In genomic region chr1:205593532-205593931, GRCh38 we compare ENCODE assay signal across 1 cellular context.
TF ChIP-seq lines count a peak whose summit lies in the region.

No MANE protein-coding gene starts in this region.

TF ChIP-seq in GM12878, 131 proteins besides CTCF, POLR2A, EP300 and RAD21 (continues in another document):
- TF ChIP-seq ZBED1 (IDR thresholded peaks at IDR 0.05; ENCODE audit: borderline replicate concordance) = no peak
- TF ChIP-seq NFXL1 (IDR thresholded peaks at IDR 0.05; ENCODE audit: borderline replicate concordance) = no peak
- TF ChIP-seq, protein P1, sequence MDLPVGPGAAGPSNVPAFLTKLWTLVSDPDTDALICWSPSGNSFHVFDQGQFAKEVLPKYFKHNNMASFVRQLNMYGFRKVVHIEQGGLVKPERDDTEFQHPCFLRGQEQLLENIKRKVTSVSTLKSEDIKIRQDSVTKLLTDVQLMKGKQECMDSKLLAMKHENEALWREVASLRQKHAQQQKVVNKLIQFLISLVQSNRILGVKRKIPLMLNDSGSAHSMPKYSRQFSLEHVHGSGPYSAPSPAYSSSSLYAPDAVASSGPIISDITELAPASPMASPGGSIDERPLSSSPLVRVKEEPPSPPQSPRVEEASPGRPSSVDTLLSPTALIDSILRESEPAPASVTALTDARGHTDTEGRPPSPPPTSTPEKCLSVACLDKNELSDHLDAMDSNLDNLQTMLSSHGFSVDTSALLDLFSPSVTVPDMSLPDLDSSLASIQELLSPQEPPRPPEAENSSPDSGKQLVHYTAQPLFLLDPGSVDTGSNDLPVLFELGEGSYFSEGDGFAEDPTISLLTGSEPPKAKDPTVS (IDR thresholded peaks at IDR 0.05; ENCODE audit: low read depth, low read length) = no peak
- TF ChIP-seq, protein P2, sequence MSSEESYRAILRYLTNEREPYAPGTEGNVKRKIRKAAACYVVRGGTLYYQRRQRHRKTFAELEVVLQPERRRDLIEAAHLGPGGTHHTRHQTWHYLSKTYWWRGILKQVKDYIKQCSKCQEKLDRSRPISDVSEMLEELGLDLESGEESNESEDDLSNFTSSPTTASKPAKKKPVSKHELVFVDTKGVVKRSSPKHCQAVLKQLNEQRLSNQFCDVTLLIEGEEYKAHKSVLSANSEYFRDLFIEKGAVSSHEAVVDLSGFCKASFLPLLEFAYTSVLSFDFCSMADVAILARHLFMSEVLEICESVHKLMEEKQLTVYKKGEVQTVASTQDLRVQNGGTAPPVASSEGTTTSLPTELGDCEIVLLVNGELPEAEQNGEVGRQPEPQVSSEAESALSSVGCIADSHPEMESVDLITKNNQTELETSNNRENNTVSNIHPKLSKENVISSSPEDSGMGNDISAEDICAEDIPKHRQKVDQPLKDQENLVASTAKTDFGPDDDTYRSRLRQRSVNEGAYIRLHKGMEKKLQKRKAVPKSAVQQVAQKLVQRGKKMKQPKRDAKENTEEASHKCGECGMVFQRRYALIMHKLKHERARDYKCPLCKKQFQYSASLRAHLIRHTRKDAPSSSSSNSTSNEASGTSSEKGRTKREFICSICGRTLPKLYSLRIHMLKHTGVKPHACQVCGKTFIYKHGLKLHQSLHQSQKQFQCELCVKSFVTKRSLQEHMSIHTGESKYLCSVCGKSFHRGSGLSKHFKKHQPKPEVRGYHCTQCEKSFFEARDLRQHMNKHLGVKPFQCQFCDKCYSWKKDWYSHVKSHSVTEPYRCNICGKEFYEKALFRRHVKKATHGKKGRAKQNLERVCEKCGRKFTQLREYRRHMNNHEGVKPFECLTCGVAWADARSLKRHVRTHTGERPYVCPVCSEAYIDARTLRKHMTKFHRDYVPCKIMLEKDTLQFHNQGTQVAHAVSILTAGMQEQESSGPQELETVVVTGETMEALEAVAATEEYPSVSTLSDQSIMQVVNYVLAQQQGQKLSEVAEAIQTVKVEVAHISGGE (CRISPR knock-in tag; IDR thresholded peaks at IDR 0.05) = no peak
- no peak for TF ChIP-seq SMAD1 (IDR thresholded peaks at IDR 0.05; ENCODE audit: low read depth, partially characterized antibody)
- 0 out of 2 replicates have a peak, but pooled peaks have one; percentile 8 for TF ChIP-seq ZNF687 (IDR thresholded peaks at IDR 0.05)
- TF ChIP-seq SP1 (IDR thresholded peaks at IDR 0.05; ENCODE audit: low read depth, low read length) = no peak
- TF ChIP-seq RUNX3 (IDR thresholded peaks at IDR 0.05; ENCODE audit: low read length) = peak; percentile 79
- peak; percentile 58; the same call in 1 of the 2 replicates for TF ChIP-seq RELB (IDR thresholded peaks at IDR 0.05; ENCODE audit: low read depth)
- TF ChIP-seq ZNF217 (IDR thresholded peaks at IDR 0.05) = 0 out of 2 replicates have a peak, but pooled peaks have one; percentile 23
- TF ChIP-seq ZNF384 (IDR thresholded peaks at IDR 0.05; ENCODE audit: borderline replicate concordance, low read depth, low read length) = peak; percentile 10; the same call in 1 of the 2 replicates
- TF ChIP-seq GABPA (IDR thresholded peaks at IDR 0.05; ENCODE audit: low read depth) = no peak
- no peak for TF ChIP-seq HDGF (IDR thresholded peaks at IDR 0.05)
- 0 out of 2 replicates have a peak, but pooled peaks have one; percentile 21 for TF ChIP-seq NBN (IDR thresholded peaks at IDR 0.05)
- no peak for TF ChIP-seq MTA3 (IDR thresholded peaks at IDR 0.05; ENCODE audit: borderline replicate concordance, low read length)
- TF ChIP-seq SUZ12 (IDR thresholded peaks at IDR 0.05; ENCODE audit: unreplicated experiment) = no peak
- no peak for TF ChIP-seq GATAD2B (conservative IDR thresholded peaks at IDR 0.05; ENCODE audit: low read depth)
- peak; percentile 64 for TF ChIP-seq SKIL (IDR thresholded peaks at IDR 0.05; ENCODE audit: low read depth, poor library complexity, severe bottlenecking)
- peak; percentile 55; the same call in 1 of the 2 replicates for TF ChIP-seq NFIC (IDR thresholded peaks at IDR 0.05; ENCODE audit: low read depth, low read length)
- TF ChIP-seq ZBTB4 (CRISPR knock-in tag; IDR thresholded peaks at IDR 0.05) = no peak
- TF ChIP-seq CREB1 (IDR thresholded peaks at IDR 0.05; ENCODE audit: low read depth) = no peak
- no peak for TF ChIP-seq CBFB (IDR thresholded peaks at IDR 0.05; ENCODE audit: low read depth)
- TF ChIP-seq PAX8 (IDR thresholded peaks at IDR 0.05) = 0 out of 2 replicates have a peak, but pooled peaks have one; percentile 42
- TF ChIP-seq EED (IDR thresholded peaks at IDR 0.05; ENCODE audit: low read depth) = 0 out of 2 replicates have a peak, but pooled peaks have one; percentile 6
- no peak for TF ChIP-seq BMI1 (IDR thresholded peaks at IDR 0.05; ENCODE audit: borderline replicate concordance)
- TF ChIP-seq SUPT20H (IDR thresholded peaks at IDR 0.05; ENCODE audit: borderline replicate concordance, control insufficient read depth, low read depth, low read length) = no peak
- no peak for TF ChIP-seq BHLHE40 (IDR thresholded peaks at IDR 0.05; ENCODE audit: borderline replicate concordance in 1 of 2, low read depth in 2 of 2, low read length in 1 of 2)
- no peak for TF ChIP-seq MXI1 (IDR thresholded peaks at IDR 0.05; ENCODE audit: low read depth, low read length)
- no peak for TF ChIP-seq CEBPB (IDR thresholded peaks at IDR 0.05; ENCODE audit: borderline replicate concordance in 1 of 2, low read depth in 2 of 2, low read length in 2 of 2)
- TF ChIP-seq TBL1XR1 (IDR thresholded peaks at IDR 0.05; ENCODE audit: low read depth, low read length) = no peak
- no peak for TF ChIP-seq HDAC6 (IDR thresholded peaks at IDR 0.05; ENCODE audit: unreplicated experiment)
- TF ChIP-seq MAX (IDR thresholded peaks at IDR 0.05; ENCODE audit: low read depth, low read length) = no peak
- TF ChIP-seq, protein P3, sequence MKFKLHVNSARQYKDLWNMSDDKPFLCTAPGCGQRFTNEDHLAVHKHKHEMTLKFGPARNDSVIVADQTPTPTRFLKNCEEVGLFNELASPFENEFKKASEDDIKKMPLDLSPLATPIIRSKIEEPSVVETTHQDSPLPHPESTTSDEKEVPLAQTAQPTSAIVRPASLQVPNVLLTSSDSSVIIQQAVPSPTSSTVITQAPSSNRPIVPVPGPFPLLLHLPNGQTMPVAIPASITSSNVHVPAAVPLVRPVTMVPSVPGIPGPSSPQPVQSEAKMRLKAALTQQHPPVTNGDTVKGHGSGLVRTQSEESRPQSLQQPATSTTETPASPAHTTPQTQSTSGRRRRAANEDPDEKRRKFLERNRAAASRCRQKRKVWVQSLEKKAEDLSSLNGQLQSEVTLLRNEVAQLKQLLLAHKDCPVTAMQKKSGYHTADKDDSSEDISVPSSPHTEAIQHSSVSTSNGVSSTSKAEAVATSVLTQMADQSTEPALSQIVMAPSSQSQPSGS (IDR thresholded peaks at IDR 0.05; ENCODE audit: low read length) = peak; percentile 60; the same call in 1 of the 2 replicates
- TF ChIP-seq RAD51 (IDR thresholded peaks at IDR 0.05) = peak; percentile 29; the same call in 1 of the 2 replicates
- TF ChIP-seq TCF3 (IDR thresholded peaks at IDR 0.05; ENCODE audit: borderline replicate concordance, insufficient read depth, low read depth, low read length) = no peak
- TF ChIP-seq CHD2 (IDR thresholded peaks at IDR 0.05; ENCODE audit: borderline replicate concordance, low read depth, low read length) = no peak
- no peak for TF ChIP-seq BACH1 (IDR thresholded peaks at IDR 0.05; ENCODE audit: borderline replicate concordance)
- TF ChIP-seq FOXK2 (IDR thresholded peaks at IDR 0.05) = no peak
- TF ChIP-seq ATF7 (IDR thresholded peaks at IDR 0.05; ENCODE audit: low read depth) = peak; percentile 64
- TF ChIP-seq ATF3 (IDR thresholded peaks at IDR 0.05; ENCODE audit: borderline replicate concordance, extremely low read depth, low read depth, low read length) = no peak
